37 cellular contexts compared by ENCODE assay signal in genomic region chr2:86470890-86471289, GRCh38.
"Had no signal": no experiment of that assay in that cellular context is flagged by ENCODE, and none has a peak within 500 bp of the region (broad histone marks: within the 10 kb centered on the region; RNA-seq: fewer than 3 reads in every experiment).

No MANE protein-coding gene starts in this region.

- H3K27me3 Mint-ChIP-seq: activated CD4-positive, alpha-beta memory T cell treated with anti-CD3 and anti-CD28 coated beads, Interleukin-2, amount 10 ng/mL, durations not matched to agents 7 days and 5 days; activated CD4-positive, alpha-beta T cell treated with anti-CD3 and anti-CD28 coated beads for 36 hours; activated CD4-positive, alpha-beta T cell treated with anti-CD3 and anti-CD28 coated beads, Interleukin-2, amount 10 ng/mL, durations not matched to agents 7 days and 5 days; activated CD8-positive, alpha-beta memory T cell treated with anti-CD3 and anti-CD28 coated beads, Interleukin-2, amount 10 ng/mL, durations not matched to agents 7 days and 5 days; activated naive CD4-positive, alpha-beta T cell treated with anti-CD3 and anti-CD28 coated beads, Interleukin-2, amount 10 ng/mL, durations not matched to agents 7 days and 5 days; activated naive CD4-positive, alpha-beta T cell treated with anti-CD3 and anti-CD28 coated beads, Interleukin-2, amount 50 U/mL, for 24 hours; activated naive CD8-positive, alpha-beta T cell; activated naive CD8-positive, alpha-beta T cell treated with anti-CD3 and anti-CD28 coated beads, Interleukin-2, amount 10 ng/mL, durations not matched to agents 7 days and 5 days; activated naive CD8-positive, alpha-beta T cell treated with anti-CD3 and anti-CD28 coated beads, Interleukin-2, amount 50 U/mL, for 24 hours; brain; central memory CD8-positive, alpha-beta T cell had no signal

- ATAC-seq: activated CD4-positive, alpha-beta T cell treated with anti-CD3 and anti-CD28 coated beads for 36 hours; activated CD4-positive, CD25-positive, alpha-beta regulatory T cell treated with anti-CD3 and anti-CD28 coated beads, Interleukin-2, amount 50 U/mL, for 24 hours; activated CD8-positive, alpha-beta memory T cell treated with anti-CD3 and anti-CD28 coated beads, Interleukin-2, amount 10 ng/mL, durations not matched to agents 7 days and 5 days; activated CD8-positive, alpha-beta T cell treated with anti-CD3 and anti-CD28 coated beads, Interleukin-2, amount 10 ng/mL, durations not matched to agents 7 days and 5 days; activated naive CD8-positive, alpha-beta T cell treated with anti-CD3 and anti-CD28 coated beads, Interleukin-2, amount 50 U/mL, for 24 hours; WTC11 had no signal

- DNase-seq: activated CD4-positive, alpha-beta memory T cell treated with anti-CD3 and anti-CD28 coated beads, Interleukin-2, amount 10 ng/mL, durations not matched to agents 7 days and 5 days; activated CD4-positive, alpha-beta T cell treated with anti-CD3 and anti-CD28 coated beads for 1 hour; activated CD4-positive, alpha-beta T cell treated with anti-CD3 and anti-CD28 coated beads for 36 hours; activated CD4-positive, alpha-beta T cell treated with anti-CD3 and anti-CD28 coated beads for 48 hours; activated CD4-positive, alpha-beta T cell treated with anti-CD3 and anti-CD28 coated beads, Interleukin-2, amount 10 ng/mL, durations not matched to agents 7 days and 5 days; activated CD4-positive, alpha-beta T cell treated with anti-CD3 and anti-CD28 coated beads, Interleukin-2, amount 50 U/mL, for 48 hours; activated CD4-positive, CD25-positive, alpha-beta regulatory T cell; activated CD8-positive, alpha-beta memory T cell treated with anti-CD3 and anti-CD28 coated beads for 24 hours; activated CD8-positive, alpha-beta memory T cell treated with anti-CD3 and anti-CD28 coated beads, Interleukin-2, amount 10 ng/mL, durations not matched to agents 7 days and 5 days; activated CD8-positive, alpha-beta memory T cell treated with anti-CD3 and anti-CD28 coated beads, Interleukin-2, amount 50 U/mL, for 48 hours; activated CD8-positive, alpha-beta T cell treated with anti-CD3 and anti-CD28 coated beads, Interleukin-2, amount 10 ng/mL, durations not matched to agents 7 days and 5 days; activated effector memory CD4-positive, alpha-beta T cell treated with Interleukin-2 at 50 U/mL for 16 hours; activated gamma-delta T cell; activated naive CD4-positive, alpha-beta T cell treated with anti-CD3 and anti-CD28 coated beads, Interleukin-2, amount 10 ng/mL, durations not matched to agents 7 days and 5 days; activated naive CD4-positive, alpha-beta T cell treated with Interleukin-2 at 50 U/mL for 16 hours; activated naive CD8-positive, alpha-beta T cell treated with anti-CD3 and anti-CD28 coated beads, Interleukin-2, amount 10 ng/mL, durations not matched to agents 7 days and 5 days; activated naive CD8-positive, alpha-beta T cell treated with anti-CD3 and anti-CD28 coated beads, Interleukin-2, amount 50 U/mL, for 24 hours; activated T-cell treated with anti-CD3 and anti-CD28 coated beads, Interleukin-2, amount 50 U/mL, for 48 hours; amygdala; anterior cingulate cortex; caudate nucleus; cerebellar nuclear complex; T-helper 1 cell; T-helper 2 cell; T-helper 9 cell; WERI-Rb-1 had no signal

- H3K27ac Mint-ChIP-seq: activated CD4-positive, alpha-beta memory T cell treated with anti-CD3 and anti-CD28 coated beads, Interleukin-2, amount 10 ng/mL, durations not matched to agents 7 days and 5 days; activated CD4-positive, alpha-beta T cell treated with anti-CD3 and anti-CD28 coated beads for 36 hours; activated CD4-positive, alpha-beta T cell treated with anti-CD3 and anti-CD28 coated beads, Interleukin-2, amount 10 ng/mL, durations not matched to agents 7 days and 5 days; activated CD8-positive, alpha-beta memory T cell treated with anti-CD3 and anti-CD28 coated beads, Interleukin-2, amount 10 ng/mL, durations not matched to agents 7 days and 5 days; activated CD8-positive, alpha-beta T cell treated with anti-CD3 and anti-CD28 coated beads, Interleukin-2, amount 10 ng/mL, durations not matched to agents 7 days and 5 days; activated naive CD8-positive, alpha-beta T cell treated with anti-CD3 and anti-CD28 coated beads, Interleukin-2, amount 10 ng/mL, durations not matched to agents 7 days and 5 days; activated naive CD8-positive, alpha-beta T cell treated with anti-CD3 and anti-CD28 coated beads, Interleukin-2, amount 50 U/mL, for 24 hours; activated T-helper 2 cell treated with anti-CD3 and anti-CD28 coated beads, Interferon-gamma antibody, Interleukin-2, Interleukin-4, amounts not matched to agents 10 μg/mL and 5 μg/mL and 100 μg/mL, durations not matched to agents 14 hours and 24 hours and 36 hours; brain; WTC11 had no signal

- H3K27ac ChIP-seq: ascending aorta, cardiac muscle cell, WERI-Rb-1 had no signal

- H3K9me3 Mint-ChIP-seq: activated CD4-positive, alpha-beta memory T cell treated with anti-CD3 and anti-CD28 coated beads, Interleukin-2, amount 10 ng/mL, durations not matched to agents 7 days and 5 days; activated CD4-positive, alpha-beta T cell treated with anti-CD3 and anti-CD28 coated beads, Interleukin-2, amount 10 ng/mL, durations not matched to agents 7 days and 5 days; activated naive CD4-positive, alpha-beta T cell treated with anti-CD3 and anti-CD28 coated beads, Interleukin-2, amount 10 ng/mL, durations not matched to agents 7 days and 5 days; activated naive CD4-positive, alpha-beta T cell treated with anti-CD3 and anti-CD28 coated beads, Interleukin-2, amount 50 U/mL, for 24 hours; activated naive CD8-positive, alpha-beta T cell treated with anti-CD3 and anti-CD28 coated beads, Interleukin-2, amount 10 ng/mL, durations not matched to agents 7 days and 5 days; activated naive CD8-positive, alpha-beta T cell treated with anti-CD3 and anti-CD28 coated beads, Interleukin-2, amount 50 U/mL, for 24 hours; activated T-helper 2 cell treated with anti-CD3 and anti-CD28 coated beads, Interferon-gamma antibody, Interleukin-2, Interleukin-4, amounts not matched to agents 10 μg/mL and 5 μg/mL and 100 μg/mL, durations not matched to agents 14 hours and 24 hours and 36 hours; brain; central memory CD8-positive, alpha-beta T cell; T-helper 1 cell treated with Interleukin-12 subunit alpha and Interleukin-12 subunit beta and Interleukin-4 antibody, amounts not matched to agents 30 μg/mL and 1 μg/mL, for 36 hours; T-helper 2 cell treated with Interferon-gamma antibody and Interleukin-4, amounts not matched to agents 5 μg/mL and 100 μg/mL, for 36 hours; WTC11 had no signal

- H3K4me1 Mint-ChIP-seq: WTC11 had no signal

- H3K4me3 Mint-ChIP-seq: activated CD4-positive, alpha-beta memory T cell treated with anti-CD3 and anti-CD28 coated beads, Interleukin-2, amount 10 ng/mL, durations not matched to agents 7 days and 5 days; activated CD4-positive, alpha-beta T cell treated with anti-CD3 and anti-CD28 coated beads for 36 hours; activated CD4-positive, alpha-beta T cell treated with anti-CD3 and anti-CD28 coated beads, Interleukin-2, amount 10 ng/mL, durations not matched to agents 7 days and 5 days; activated CD8-positive, alpha-beta memory T cell treated with anti-CD3 and anti-CD28 coated beads, Interleukin-2, amount 10 ng/mL, durations not matched to agents 7 days and 5 days; activated CD8-positive, alpha-beta T cell treated with anti-CD3 and anti-CD28 coated beads, Interleukin-2, amount 10 ng/mL, durations not matched to agents 7 days and 5 days; activated naive CD4-positive, alpha-beta T cell treated with anti-CD3 and anti-CD28 coated beads, Interleukin-2, amount 10 ng/mL, durations not matched to agents 7 days and 5 days; activated naive CD4-positive, alpha-beta T cell treated with anti-CD3 and anti-CD28 coated beads, Interleukin-2, amount 50 U/mL, for 24 hours; activated naive CD8-positive, alpha-beta T cell; activated naive CD8-positive, alpha-beta T cell treated with anti-CD3 and anti-CD28 coated beads, Interleukin-2, amount 10 ng/mL, durations not matched to agents 7 days and 5 days; activated naive CD8-positive, alpha-beta T cell treated with anti-CD3 and anti-CD28 coated beads, Interleukin-2, amount 50 U/mL, for 24 hours; central memory CD8-positive, alpha-beta T cell; WTC11 had no signal

- H3K4me3 ChIP-seq: ascending aorta, cardiac muscle cell had no signal
